19 cellular contexts compared by ENCODE assay signal in genomic region chr9:99040254-99040653, GRCh38.
A peak's percentile ranks its signal among the peaks of the same experiment; 100 is the strongest.
DNase-seq lines count a peak whose midpoint lies in the region; ATAC-seq and TF ChIP-seq lines count a peak whose summit lies in the region.
"Had no signal": no experiment of that assay in that cellular context is flagged by ENCODE, and none has a peak within 500 bp of the region (broad histone marks: within the 10 kb centered on the region; RNA-seq: fewer than 3 reads in every experiment).

No MANE protein-coding gene starts in this region.

- H3K18ac ChIP-seq in IMR-90 (ENCODE audit: low read depth, low read length) = peak overlapping the region; percentile 87

- H2AFZ ChIP-seq in IMR-90 (replicated peaks; ENCODE audit: low read length, poor library complexity) (no peak overlapping the region), smooth muscle cell (ENCODE audit: low read depth) (no peak overlapping the region)
- H2AFZ ChIP-seq: PC-9 had no signal

- 0 out of 2 replicates have a peak, but pooled peaks cover 3% of the 10 kb centered on the region for H4K20me1 ChIP-seq in IMR-90 (ENCODE audit: insufficient read depth, low read length)
- no peaks in the 10 kb centered on the region for H4K20me1 ChIP-seq in smooth muscle cell (ENCODE audit: low read depth)

- H3K36me3 ChIP-seq in IMR-90 (ENCODE audit: control insufficient read depth, insufficient read depth, low read length) = peaks cover 38% of the 10 kb centered on the region; the same call in 1 of the 2 replicates
- peaks cover 7% of the 10 kb centered on the region for H3K36me3 ChIP-seq in smooth muscle cell (ENCODE audit: low read depth)

- peak overlapping the region; percentile 84 for H3K14ac ChIP-seq in IMR-90 (replicated peaks; ENCODE audit: low read depth, low read length)

- H2AK9ac ChIP-seq in IMR-90 (replicated peaks; ENCODE audit: low read depth, low read length, poor library complexity) = no peak overlapping the region

- CTCF ChIA-PET in IMR-90 (lab: Yijun Ruan, JAX) = no interaction called here

- H3K4me2 ChIP-seq in IMR-90 (ENCODE audit: low read depth, low read length) (no peak overlapping the region), smooth muscle cell (peak overlapping the region; percentile 79)

- TF ChIP-seq POLR2A in IMR-90 (IDR thresholded peaks at IDR 0.05; ENCODE audit: low read depth, low read length) = no peak

- H2BK15ac ChIP-seq in IMR-90 (ENCODE audit: low read depth, low read length) = peak overlapping the region; percentile 62; the same call in 2 of the 3 replicates

- POLR2A ChIA-PET in IMR-90 (lab: Charles Lee; ENCODE audit: unreplicated experiment) = no interaction called here

- H2BK5ac ChIP-seq in IMR-90 (ENCODE audit: low read depth, low read length, poor library complexity, severe bottlenecking) = peak overlapping the region; percentile 96

- H4K5ac ChIP-seq in IMR-90 (ENCODE audit: low read depth, low read length) = peak overlapping the region; percentile 90

- H3K79me1 ChIP-seq in IMR-90 (ENCODE audit: low read depth in 1 of 2, low read length in 2 of 2) = peaks cover 0 to 10% of the 10 kb centered on the region in 2 experiments; a peak in 1 of 4 replicates

- peaks cover 24% of the 10 kb centered on the region for H3K9me1 ChIP-seq in IMR-90 (ENCODE audit: insufficient read depth, low read length)

- TF ChIP-seq CTCF in IMR-90 (conservative IDR thresholded peaks at IDR 0.05; ENCODE audit: low read depth, low read length) (no peak), smooth muscle cell (IDR thresholded peaks at IDR 0.05; ENCODE audit: borderline replicate concordance, insufficient read depth, poor library complexity, severe bottlenecking) (no peak)

- H3K4ac ChIP-seq in IMR-90 (ENCODE audit: low read depth, low read length) = peak overlapping the region; percentile 98

- in situ Hi-C loops in IMR-90 (cut with MboI; ENCODE audit: low sequenced_read_pairs) = no loop called here

- BruUV-seq in IMR-90 (replicated peaks; lab: Mats Ljungman, UMichigan) = no TSS peak

- peak overlapping the region; percentile 27; the same call in 1 of the 2 replicates for H3K56ac ChIP-seq in IMR-90 (ENCODE audit: extremely low read depth, insufficient read depth, low read length)

- H3K9ac ChIP-seq in IMR-90 (ENCODE audit: low read depth, low read length) (peak overlapping the region; percentile 25), smooth muscle cell (ENCODE audit: low read depth) (peak overlapping the region; percentile 92)

- H4K8ac ChIP-seq in IMR-90 (ENCODE audit: low read depth in 2 of 2, low read length in 2 of 2) = peak overlapping the region; percentile 75 to 89

- peak overlapping the region; percentile 98 for H2AK5ac ChIP-seq in IMR-90 (ENCODE audit: low read depth, low read length)

- intact Hi-C loops in IMR-90 (cut with micrococcal nuclease) = no loop called here

- peak overlapping the region; percentile 97 for H2BK20ac ChIP-seq in IMR-90 (ENCODE audit: low read depth, low read length)

- peak overlapping the region; percentile 61 for H3K23ac ChIP-seq in IMR-90 (ENCODE audit: low read depth, low read length)

- dilution Hi-C loops in IMR-90 (cut with HindIII; ENCODE audit: low sequenced_read_pairs, unreplicated experiment) = no loop called here

- no peak for ATAC-seq in IMR-90 (ENCODE audit: low read depth)
- peak; percentile 50; the same call in 2 of the 3 replicates for ATAC-seq in SK-N-SH treated with all-trans-retinoic acid at 6 μM for 48 hours
- no peak for ATAC-seq in GM19467 (IDR thresholded peaks at IDR 0.05; ENCODE audit: unreplicated experiment)
- ATAC-seq: body of pancreas had no signal

- H3K4me1 ChIP-seq in IMR-90 (ENCODE audit: control insufficient read depth, insufficient read depth, low read length) (peaks cover 24% of the 10 kb centered on the region), smooth muscle cell (ENCODE audit: low read depth) (peaks cover 32% of the 10 kb centered on the region)
- H3K4me1 ChIP-seq: body of pancreas, testis had no signal

- no peaks in the 10 kb centered on the region for H3K27me3 ChIP-seq in IMR-90 (ENCODE audit: control insufficient read depth, insufficient read depth, low read length)
- no peaks in the 10 kb centered on the region for H3K27me3 ChIP-seq in smooth muscle cell (ENCODE audit: low read depth)
- H3K27me3 ChIP-seq: body of pancreas, testis had no signal

- H4K91ac ChIP-seq in IMR-90 (ENCODE audit: insufficient read depth, low read depth, low read length) = peak overlapping the region; percentile 93

- H3K27ac ChIP-seq in IMR-90 (ENCODE audit: insufficient read depth, low read length) (peak overlapping the region; percentile 97), smooth muscle cell (ENCODE audit: low read depth) (peak overlapping the region; percentile 99)
- H3K27ac ChIP-seq: PC-9, testis had no signal

- H2BK120ac ChIP-seq in IMR-90 (ENCODE audit: low read depth, low read length) = peak overlapping the region; percentile 97

- TF ChIP-seq RAD21 in IMR-90 (IDR thresholded peaks at IDR 0.05; ENCODE audit: low read length) = no peak

- no peak for DNase-seq in IMR-90
- peak; percentile 72 for DNase-seq in islet precursor cell
- peak; percentile 28 for DNase-seq in smooth muscle cell (lab: John Stamatoyannopoulos, UW; ENCODE audit: unreplicated experiment)
- DNase-seq in CD1c-positive myeloid dendritic cell (ENCODE audit: extremely low spot score) = no peak
- no peak for DNase-seq in NCI-H1105 (lab: John Stamatoyannopoulos, UW)
- DNase-seq: activated B cell treated with CpG ODN at 0.5 μM for 24 hours; activated T-cell treated with anti-CD3 and anti-CD28 coated beads, Interleukin-2, amount 50 U/mL, for 72 hours; AML-193; body of pancreas; Calu3; foreskin melanocyte; NCI-H146; NCI-H748 treated with DMSO at 0.1 percent for 48 hours; PC-9; stimulated activated CD4-positive, alpha-beta T cell treated with anti-CD3 and anti-CD28 coated beads, Interleukin-15, amount 100 ng/mL, for 24 hours; T-helper 9 cell; testis had no signal

- H3F3A ChIP-seq in smooth muscle cell (ENCODE audit: low read depth) = peaks cover 19% of the 10 kb centered on the region

- no peak overlapping the region for H3K4me3 ChIP-seq in IMR-90 (ENCODE audit: insufficient read depth, low read depth, low read length)
- H3K4me3 ChIP-seq in smooth muscle cell = no peak overlapping the region
- H3K4me3 ChIP-seq: body of pancreas, PC-9, testis had no signal

- H3K79me2 ChIP-seq in smooth muscle cell (ENCODE audit: low read depth) = no peaks in the 10 kb centered on the region

- H3K9me3 ChIP-seq in IMR-90 (ENCODE audit: control insufficient read depth, insufficient read depth, low read length) (peaks cover 17% of the 10 kb centered on the region), smooth muscle cell (replicated peaks; ENCODE audit: low read depth) (no peaks in the 10 kb centered on the region)
- H3K9me3 ChIP-seq: testis had no signal

- WGBS in IMR-90 (ENCODE audit: extremely low coverage in 2 of 2, insufficient read length in 1 of 2), 2 experiments = no CpG with 5 or more reads among the region's 8 CpGs
- WGBS in smooth muscle cell (ENCODE audit: low lambda C conversion rate) = 11% methylated on average over 8 of the region's 8 CpGs

TF ChIP-seq in IMR-90, 13 proteins besides CTCF, POLR2A, EP300 and RAD21:
- TF ChIP-seq FOS (IDR thresholded peaks at IDR 0.05; ENCODE audit: low read depth, low read length) (no peak), BHLHE40 (IDR thresholded peaks at IDR 0.05; ENCODE audit: low read depth, low read length) (no peak), MXI1 (IDR thresholded peaks at IDR 0.05; ENCODE audit: borderline replicate concordance, low read depth, low read length) (no peak), RCOR1 (IDR thresholded peaks at IDR 0.05; ENCODE audit: insufficient replicate concordance, low read length) (no peak), MAFK (IDR thresholded peaks at IDR 0.05; ENCODE audit: low read depth, low read length) (no peak), CHD1 (IDR thresholded peaks at IDR 0.05; ENCODE audit: low read depth, low read length) (no peak), MAZ (IDR thresholded peaks at IDR 0.05; ENCODE audit: borderline replicate concordance, low read depth, low read length) (no peak), NFE2L2 (IDR thresholded peaks at IDR 0.05; ENCODE audit: low read depth, low read length) (no peak), RFX5 (IDR thresholded peaks at IDR 0.05; ENCODE audit: low read depth, low read length) (no peak), SMC3 (IDR thresholded peaks at IDR 0.05; ENCODE audit: low read depth, low read length) (no peak)

TF ChIP-seq in SK-N-SH treated with all-trans-retinoic acid at 6 μM for 48 hours, 23 proteins besides CTCF, POLR2A, EP300 and RAD21:
- TF ChIP-seq PPARA (CRISPR knock-in tag; IDR thresholded peaks at IDR 0.05; ENCODE audit: borderline replicate concordance) (no peak), OSR1 (CRISPR knock-in tag; IDR thresholded peaks at IDR 0.05) (no peak), ZNF565 (CRISPR knock-in tag; conservative IDR thresholded peaks at IDR 0.05; ENCODE audit: low read depth) (no peak), ZNF70 (CRISPR knock-in tag; IDR thresholded peaks at IDR 0.05) (no peak)

Comparison
In these comparisons a context has a peak if more than half of its experiments do, and no peak if none do; other contexts are left out.
1. DNase-seq: peak in islet precursor cell (single experiment) and smooth muscle cell (single experiment); none in IMR-90 (single experiment), CD1c-positive myeloid dendritic cell (single experiment) and NCI-H1105 (single experiment).